In genomic region chr17:44121997-44122824, GRCh38 we compare ENCODE assay signal across 9 cellular contexts. TPM values are rescaled to one million over a fixed set of nuclear protein-coding genes. Genes with fewer than 3 reads are reported as not detected.
DNase-seq lines count a peak whose midpoint lies in the region; ATAC-seq and TF ChIP-seq lines count a peak whose summit lies in the region.
"Had no signal": no experiment of that assay in that cellular context is flagged by ENCODE, and none has a peak within 500 bp of the region (broad histone marks: within the 10 kb centered on the region; RNA-seq: fewer than 3 reads in every experiment).

No MANE protein-coding gene starts in this region.

- TF ChIP-seq POLR2A in right lobe of liver (IDR thresholded peaks at IDR 0.05) (no peak), transverse colon (IDR thresholded peaks at IDR 0.05) (no peak)

- H3K9me3 ChIP-seq in right lobe of liver (no peaks in the 10 kb centered on the region), transverse colon (no peaks in the 10 kb centered on the region)

- H3K36me3 ChIP-seq in right lobe of liver = no peaks in the 10 kb centered on the region
- H3K36me3 ChIP-seq in transverse colon = no peaks in the 10 kb centered on the region

- WGBS in right lobe of liver (ENCODE audit: insufficient coverage, low coverage, low lambda C conversion rate, missing lambda C conversion rate) = 63% methylated on average over 1 of the region's 1 CpG
- 68% methylated on average over 1 of the region's 1 CpG; no CpG with 5 or more reads in 1 of the 2 donors for WGBS in transverse colon (ENCODE audit: low coverage in 1 of 2), 2 donors

- H3K4me3 Mint-ChIP-seq in activated T-cell treated with anti-CD3 and anti-CD28 coated beads, Interleukin-2, amount 50 U/mL, for 4 hours = peak overlapping the region; percentile 89

- H3K27ac ChIP-seq in angular gyrus (ENCODE audit: low read depth, low read length) = peak overlapping the region; percentile 95
- peak overlapping the region in 2 of 3 donors; percentile 91 to 92 for H3K27ac ChIP-seq in right lobe of liver
- peak overlapping the region; percentile 92 to 97 (median 92) for H3K27ac ChIP-seq in transverse colon

- intact Hi-C loops in right lobe of liver (cut with DNase I) (no loop called here), transverse colon (cut with DNase I; ENCODE audit: low total_unique reads) (no loop called here)

- DNase-seq in activated T-cell treated with anti-CD3 and anti-CD28 coated beads, Interleukin-2, amount 50 U/mL, for 4 hours = no peak
- no peak for DNase-seq in activated T-cell treated with anti-CD3 and anti-CD28 coated beads, Interleukin-2, amount 50 U/mL, for 48 hours
- DNase-seq in right lobe of liver (no peak), transverse colon (no peak), GOT3 (lab: John Stamatoyannopoulos, UW) (no peak), NCI-H146 (lab: John Stamatoyannopoulos, UW) (no peak), HUDEP-2 (lab: John Stamatoyannopoulos, UW; ENCODE audit: unreplicated experiment in 76 of 76) (no peak)
- DNase-seq: NCI-H748 treated with DMSO at 0.1 percent for 48 hours had no signal

- no peak for TF ChIP-seq CTCF in right lobe of liver (IDR thresholded peaks at IDR 0.05)
- TF ChIP-seq CTCF in transverse colon (IDR thresholded peaks at IDR 0.05) = no peak

- in situ Hi-C loops in transverse colon (cut with MboI; ENCODE audit: low pct_ligation_motif_present in 1 of 4, low pct_unique_long_range_greater_than_20kb in 1 of 4, low sequenced_read_pairs in 3 of 4) = no loop called here

- H3K27me3 ChIP-seq in right lobe of liver (no peaks in the 10 kb centered on the region), transverse colon (no peaks in the 10 kb centered on the region)

- no peaks in the 10 kb centered on the region for H3K36me3 Mint-ChIP-seq in activated T-cell treated with anti-CD3 and anti-CD28 coated beads, Interleukin-2, amount 50 U/mL, for 4 hours (ENCODE audit: insufficient read depth)

- peaks cover 0 to 7% (median 0%) of the 10 kb centered on the region in 4 donors for H3K4me1 ChIP-seq in right lobe of liver
- peaks cover 14 to 31% (median 25%) of the 10 kb centered on the region in 4 donors for H3K4me1 ChIP-seq in transverse colon

- no peak for TF ChIP-seq EP300 in transverse colon (IDR thresholded peaks at IDR 0.05; ENCODE audit: low read depth)

- no peaks in the 10 kb centered on the region for H3K27me3 Mint-ChIP-seq in activated T-cell treated with anti-CD3 and anti-CD28 coated beads, Interleukin-2, amount 50 U/mL, for 4 hours (ENCODE audit: low read depth)

- H3K4me3 ChIP-seq in right lobe of liver = peak overlapping the region; percentile 79 to 89 (median 82)
- H3K4me3 ChIP-seq in transverse colon = peak overlapping the region; percentile 76 to 89 (median 86)

- H3K9me3 Mint-ChIP-seq in activated T-cell treated with anti-CD3 and anti-CD28 coated beads, Interleukin-2, amount 50 U/mL, for 4 hours = no peaks in the 10 kb centered on the region

- no peak for ATAC-seq in activated T-cell treated with anti-CD3 and anti-CD28 coated beads, Interleukin-2, amount 50 U/mL, for 4 hours
- ATAC-seq in right lobe of liver = no peak

- H3K4me1 Mint-ChIP-seq in activated T-cell treated with anti-CD3 and anti-CD28 coated beads, Interleukin-2, amount 50 U/mL, for 4 hours (ENCODE audit: low read depth) = peaks cover 30% of the 10 kb centered on the region

RNA-seq across cellular contexts. Expression of gene HDAC5, which starts 1.2 kb away (rescaled TPM):
- 10 to 100 TPM; 14.6 to 19.7 (median 16.2) TPM for total RNA-seq in activated T-cell treated with anti-CD3 and anti-CD28 coated beads, Interleukin-2, amount 50 U/mL, for 4 hours
- total RNA-seq in right lobe of liver (10 to 100 TPM; 12.0 to 26.4 (median 15.5) TPM), transverse colon (100 to 1,000 TPM in 1 of 4 donors, 10 to 100 TPM in 3; 45.3 to 182 (median 70.8) TPM)

RNA-seq across cellular contexts. Expression of gene HROB, which starts 19.5 kb away (rescaled TPM):
- total RNA-seq in activated T-cell treated with anti-CD3 and anti-CD28 coated beads, Interleukin-2, amount 50 U/mL, for 4 hours = 1 to 10 TPM; 6.4 to 9.4 (median 7.9) TPM
- total RNA-seq in right lobe of liver = 1 to 10 TPM in 1 of 6 experiments, under 1 TPM in 5; 0.20 to 1.1 (median 0.40) TPM
- 10 to 100 TPM in 2 of 4 donors, under 1 TPM in 2; 0.32 to 16.9 (median 8.5) TPM for total RNA-seq in transverse colon

RNA-seq across cellular contexts. Expression of gene ASB16, which starts 48.3 kb away (rescaled TPM):
- under 1 TPM in 2 of 3 donors, not detected in 1; 0.08 to 0.11 TPM for total RNA-seq in activated T-cell treated with anti-CD3 and anti-CD28 coated beads, Interleukin-2, amount 50 U/mL, for 4 hours
- total RNA-seq in right lobe of liver = 1 to 10 TPM in 1 of 6 experiments, not detected in 5; 1.5 TPM
- 1 to 10 TPM in 2 of 4 donors, not detected in 2; 1.2 to 2.6 TPM for total RNA-seq in transverse colon

RNA-seq across cellular contexts. Expression of gene G6PC3, which starts 51.7 kb away (rescaled TPM):
- total RNA-seq in activated T-cell treated with anti-CD3 and anti-CD28 coated beads, Interleukin-2, amount 50 U/mL, for 4 hours = 10 to 100 TPM; 24.7 to 28.4 (median 24.9) TPM
- 10 to 100 TPM in 2 of 6 experiments, 1 to 10 TPM in 4; 5.9 to 24.2 (median 9.9) TPM for total RNA-seq in right lobe of liver
- total RNA-seq in transverse colon = 10 to 100 TPM in 3 of 4 donors, 1 to 10 TPM in 1; 5.2 to 35.6 (median 18.5) TPM

RNA-seq across cellular contexts. Expression of gene LSM12, which starts 55.7 kb away (rescaled TPM):
- 10 to 100 TPM; 77.6 to 88.2 (median 85.9) TPM for total RNA-seq in activated T-cell treated with anti-CD3 and anti-CD28 coated beads, Interleukin-2, amount 50 U/mL, for 4 hours
- 10 to 100 TPM; 24.2 to 30.6 (median 29.4) TPM for total RNA-seq in right lobe of liver
- total RNA-seq in transverse colon = 10 to 100 TPM in 3 of 4 donors, 1 to 10 TPM in 1; 5.4 to 29.2 (median 22.9) TPM
